ENCODE assay signal across 2 cellular contexts in genomic region chr4:4875147-4875546, GRCh38.
TF ChIP-seq lines count a peak whose summit lies in the region.

No MANE protein-coding gene starts in this region.

TF ChIP-seq in SK-N-SH treated with all-trans-retinoic acid at 6 μM for 48 hours, 23 proteins besides CTCF, POLR2A, EP300 and RAD21 (continued from another document):
- TF ChIP-seq, protein P1, sequence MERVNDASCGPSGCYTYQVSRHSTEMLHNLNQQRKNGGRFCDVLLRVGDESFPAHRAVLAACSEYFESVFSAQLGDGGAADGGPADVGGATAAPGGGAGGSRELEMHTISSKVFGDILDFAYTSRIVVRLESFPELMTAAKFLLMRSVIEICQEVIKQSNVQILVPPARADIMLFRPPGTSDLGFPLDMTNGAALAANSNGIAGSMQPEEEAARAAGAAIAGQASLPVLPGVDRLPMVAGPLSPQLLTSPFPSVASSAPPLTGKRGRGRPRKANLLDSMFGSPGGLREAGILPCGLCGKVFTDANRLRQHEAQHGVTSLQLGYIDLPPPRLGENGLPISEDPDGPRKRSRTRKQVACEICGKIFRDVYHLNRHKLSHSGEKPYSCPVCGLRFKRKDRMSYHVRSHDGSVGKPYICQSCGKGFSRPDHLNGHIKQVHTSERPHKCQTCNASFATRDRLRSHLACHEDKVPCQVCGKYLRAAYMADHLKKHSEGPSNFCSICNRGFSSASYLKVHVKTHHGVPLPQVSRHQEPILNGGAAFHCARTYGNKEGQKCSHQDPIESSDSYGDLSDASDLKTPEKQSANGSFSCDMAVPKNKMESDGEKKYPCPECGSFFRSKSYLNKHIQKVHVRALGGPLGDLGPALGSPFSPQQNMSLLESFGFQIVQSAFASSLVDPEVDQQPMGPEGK (CRISPR knock-in tag; IDR thresholded peaks at IDR 0.05; ENCODE audit: borderline replicate concordance): no peak
- TF ChIP-seq, protein P2, sequence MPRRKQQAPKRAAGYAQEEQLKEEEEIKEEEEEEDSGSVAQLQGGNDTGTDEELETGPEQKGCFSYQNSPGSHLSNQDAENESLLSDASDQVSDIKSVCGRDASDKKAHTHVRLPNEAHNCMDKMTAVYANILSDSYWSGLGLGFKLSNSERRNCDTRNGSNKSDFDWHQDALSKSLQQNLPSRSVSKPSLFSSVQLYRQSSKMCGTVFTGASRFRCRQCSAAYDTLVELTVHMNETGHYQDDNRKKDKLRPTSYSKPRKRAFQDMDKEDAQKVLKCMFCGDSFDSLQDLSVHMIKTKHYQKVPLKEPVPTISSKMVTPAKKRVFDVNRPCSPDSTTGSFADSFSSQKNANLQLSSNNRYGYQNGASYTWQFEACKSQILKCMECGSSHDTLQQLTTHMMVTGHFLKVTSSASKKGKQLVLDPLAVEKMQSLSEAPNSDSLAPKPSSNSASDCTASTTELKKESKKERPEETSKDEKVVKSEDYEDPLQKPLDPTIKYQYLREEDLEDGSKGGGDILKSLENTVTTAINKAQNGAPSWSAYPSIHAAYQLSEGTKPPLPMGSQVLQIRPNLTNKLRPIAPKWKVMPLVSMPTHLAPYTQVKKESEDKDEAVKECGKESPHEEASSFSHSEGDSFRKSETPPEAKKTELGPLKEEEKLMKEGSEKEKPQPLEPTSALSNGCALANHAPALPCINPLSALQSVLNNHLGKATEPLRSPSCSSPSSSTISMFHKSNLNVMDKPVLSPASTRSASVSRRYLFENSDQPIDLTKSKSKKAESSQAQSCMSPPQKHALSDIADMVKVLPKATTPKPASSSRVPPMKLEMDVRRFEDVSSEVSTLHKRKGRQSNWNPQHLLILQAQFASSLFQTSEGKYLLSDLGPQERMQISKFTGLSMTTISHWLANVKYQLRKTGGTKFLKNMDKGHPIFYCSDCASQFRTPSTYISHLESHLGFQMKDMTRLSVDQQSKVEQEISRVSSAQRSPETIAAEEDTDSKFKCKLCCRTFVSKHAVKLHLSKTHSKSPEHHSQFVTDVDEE (CRISPR knock-in tag; IDR thresholded peaks at IDR 0.05): no peak
- TF ChIP-seq SNAI2 (CRISPR knock-in tag; IDR thresholded peaks at IDR 0.05): no peak
- no peak for TF ChIP-seq TOX (CRISPR knock-in tag; IDR thresholded peaks at IDR 0.05; ENCODE audit: borderline replicate concordance)
- TF ChIP-seq, protein P3, sequence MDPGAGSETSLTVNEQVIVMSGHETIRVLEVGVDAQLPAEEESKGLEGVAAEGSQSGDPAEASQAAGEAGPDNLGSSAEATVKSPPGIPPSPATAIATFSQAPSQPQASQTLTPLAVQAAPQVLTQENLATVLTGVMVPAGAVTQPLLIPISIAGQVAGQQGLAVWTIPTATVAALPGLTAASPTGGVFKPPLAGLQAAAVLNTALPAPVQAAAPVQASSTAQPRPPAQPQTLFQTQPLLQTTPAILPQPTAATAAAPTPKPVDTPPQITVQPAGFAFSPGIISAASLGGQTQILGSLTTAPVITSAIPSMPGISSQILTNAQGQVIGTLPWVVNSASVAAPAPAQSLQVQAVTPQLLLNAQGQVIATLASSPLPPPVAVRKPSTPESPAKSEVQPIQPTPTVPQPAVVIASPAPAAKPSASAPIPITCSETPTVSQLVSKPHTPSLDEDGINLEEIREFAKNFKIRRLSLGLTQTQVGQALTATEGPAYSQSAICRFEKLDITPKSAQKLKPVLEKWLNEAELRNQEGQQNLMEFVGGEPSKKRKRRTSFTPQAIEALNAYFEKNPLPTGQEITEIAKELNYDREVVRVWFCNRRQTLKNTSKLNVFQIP (CRISPR knock-in tag; IDR thresholded peaks at IDR 0.05; ENCODE audit: borderline replicate concordance, low read depth): no peak
- TF ChIP-seq RARB (CRISPR knock-in tag; IDR thresholded peaks at IDR 0.05): no peak
- TF ChIP-seq ARNTL (CRISPR knock-in tag; IDR thresholded peaks at IDR 0.05; ENCODE audit: borderline replicate concordance, low read depth): no peak
- TF ChIP-seq TCF4 (CRISPR knock-in tag; IDR thresholded peaks at IDR 0.05; ENCODE audit: borderline replicate concordance): no peak
- no peak for TF ChIP-seq GLIS3 (CRISPR knock-in tag; IDR thresholded peaks at IDR 0.05)

TF ChIP-seq in Ishikawa, 13 proteins besides CTCF, POLR2A, EP300 and RAD21 (continued from another document):
- TF ChIP-seq, protein P4, sequence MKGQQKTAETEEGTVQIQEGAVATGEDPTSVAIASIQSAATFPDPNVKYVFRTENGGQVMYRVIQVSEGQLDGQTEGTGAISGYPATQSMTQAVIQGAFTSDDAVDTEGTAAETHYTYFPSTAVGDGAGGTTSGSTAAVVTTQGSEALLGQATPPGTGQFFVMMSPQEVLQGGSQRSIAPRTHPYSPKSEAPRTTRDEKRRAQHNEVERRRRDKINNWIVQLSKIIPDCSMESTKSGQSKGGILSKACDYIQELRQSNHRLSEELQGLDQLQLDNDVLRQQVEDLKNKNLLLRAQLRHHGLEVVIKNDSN (IDR thresholded peaks at IDR 0.05): 0 out of 2 replicates have a peak, but pooled peaks have one; percentile 9
- TF ChIP-seq TAF1 (IDR thresholded peaks at IDR 0.05; ENCODE audit: low read depth): no peak
